ENCODE assay signal across 8 cellular contexts in the genomic region with DNA sequence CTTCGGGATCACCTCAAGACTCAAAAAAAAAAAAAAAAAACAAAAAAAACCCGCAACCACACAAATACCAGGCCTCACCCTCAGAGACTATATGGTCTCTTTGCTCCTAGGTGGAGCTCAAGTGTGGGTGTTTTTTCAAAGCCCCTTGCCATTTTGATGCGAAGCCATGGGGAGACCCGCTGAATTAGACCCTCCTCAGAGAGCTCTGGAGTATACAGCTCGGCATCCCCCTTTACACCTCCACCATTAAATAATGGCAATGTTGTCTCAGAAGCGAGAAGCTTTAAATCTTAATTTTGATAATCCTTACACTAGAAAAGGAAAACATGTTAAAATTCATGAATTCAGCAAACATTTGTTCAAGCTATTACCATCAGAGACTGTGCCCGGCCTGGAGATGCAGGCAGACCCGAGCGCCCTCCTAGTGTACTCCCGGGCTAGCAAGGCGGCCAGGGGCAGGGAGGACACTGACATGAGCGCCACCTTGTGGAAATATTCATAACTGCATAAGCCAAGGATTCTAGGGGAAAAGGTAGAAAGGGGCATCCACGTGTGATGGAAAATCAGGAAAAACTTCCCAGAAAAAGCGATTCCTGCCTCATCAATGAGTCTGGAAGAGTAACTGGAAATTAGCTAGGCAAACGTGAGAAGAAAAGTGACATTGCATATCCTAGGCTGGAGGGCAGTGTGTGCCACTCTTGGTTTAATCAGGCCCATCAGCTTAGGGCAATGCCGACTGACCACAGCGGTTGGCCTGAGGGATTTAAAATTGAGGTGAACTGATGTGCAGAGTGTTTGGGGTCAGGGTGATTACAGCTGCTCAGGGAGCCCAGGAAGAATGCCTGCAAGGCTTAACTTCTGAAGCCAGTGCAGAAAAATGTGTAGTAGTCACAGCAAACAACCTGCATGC.
DNase-seq lines count a peak whose midpoint lies in the region; ATAC-seq and TF ChIP-seq lines count a peak whose summit lies in the region.

No MANE protein-coding gene starts in this region.

- H3K27ac Mint-ChIP-seq in activated B cell treated with CpG ODN at 0.5 μM for 24 hours: no peak overlapping the region

- no peak overlapping the region for H3K4me3 Mint-ChIP-seq in activated B cell treated with CpG ODN at 0.5 μM for 24 hours

- intact Hi-C loops in activated B cell treated with CpG ODN at 0.5 μM for 24 hours (cut with micrococcal nuclease): loop anchor here (1.0 to 5.0 kb wide), 7 partner anchors 72 to 663 kb away; a partner anchor contains a TSS

- peak; percentile 80 for ATAC-seq in HG02884 (IDR thresholded peaks at IDR 0.05; ENCODE audit: unreplicated experiment)
- ATAC-seq in activated B cell treated with CpG ODN at 0.5 μM for 24 hours (ENCODE audit: low read depth): peak; percentile 85

- no peaks in the 10 kb centered on the region for H3K9me3 Mint-ChIP-seq in activated B cell treated with CpG ODN at 0.5 μM for 24 hours

- peak; percentile 28 for DNase-seq in SIG-M5 treated with dmso at 0.1 percent for 504 hours (lab: John Stamatoyannopoulos, UW; ENCODE audit: unreplicated experiment)
- no peak for DNase-seq in SIG-M5 (lab: John Stamatoyannopoulos, UW)
- peak; percentile 49 for DNase-seq in NCI-H2107 treated with DMSO at 0.1 percent for 48 hours (lab: John Stamatoyannopoulos, UW; ENCODE audit: unreplicated experiment)
- no peak for DNase-seq in activated B cell treated with CpG ODN at 0.5 μM for 24 hours
- DNase-seq in cerebellar cortex (ENCODE audit: low spot score): peak; percentile 76
- DNase-seq in left kidney (ENCODE audit: low read depth, low spot score): peak; percentile 74
- DNase-seq in stimulated activated CD4-positive, alpha-beta T cell treated with anti-CD3 and anti-CD28 coated beads, TNF-alpha, amount 100 ng/mL, for 1 hour (ENCODE audit: low read depth in 3 of 3, low spot score in 1 of 3): peak; percentile 9 to 10 (median 10)

- H3K4me1 Mint-ChIP-seq in activated B cell treated with CpG ODN at 0.5 μM for 24 hours: no peaks in the 10 kb centered on the region

- CTCF ChIA-PET in activated B cell treated with CpG ODN at 0.5 μM for 24 hours (lab: Charles Lee): interaction anchor here (0.5 to 5.1 kb wide), 27 partner anchors 9 to 663 kb away, joined by 3 to 144 read pairs (median 4); a partner anchor contains a TSS

- TF ChIP-seq CTCF in activated B cell treated with CpG ODN at 0.5 μM for 24 hours (IDR thresholded peaks at IDR 0.05): peak; percentile 78

- POLR2A ChIA-PET in activated B cell treated with CpG ODN at 0.5 μM for 24 hours (lab: Charles Lee): interaction anchor here (0.6 kb wide), 1 partner anchor 75 kb away, joined by 11 read pairs; no protein-coding TSS in a partner anchor

- H3K36me3 Mint-ChIP-seq in activated B cell treated with CpG ODN at 0.5 μM for 24 hours (ENCODE audit: low read depth): no peaks in the 10 kb centered on the region

- peaks cover 12% of the 10 kb centered on the region for H3K27me3 Mint-ChIP-seq in activated B cell treated with CpG ODN at 0.5 μM for 24 hours

Comparison
In these comparisons a context has a peak if more than half of its experiments do, and no peak if none do; other contexts are left out.
1. DNase-seq: peak in SIG-M5 treated with dmso at 0.1 percent for 504 hours (single experiment), NCI-H2107 treated with DMSO at 0.1 percent for 48 hours (single experiment), cerebellar cortex (single experiment), left kidney (single experiment) and stimulated activated CD4-positive, alpha-beta T cell treated with anti-CD3 and anti-CD28 coated beads, TNF-alpha, amount 100 ng/mL, for 1 hour (3 of 3); none in SIG-M5 (single experiment) and activated B cell treated with CpG ODN at 0.5 μM for 24 hours (single experiment).